In genomic region chr22:21858025-21858764, GRCh38 we compare ENCODE assay signal across 15 cellular contexts. TPM values are rescaled to one million over a fixed set of nuclear protein-coding genes. Genes with fewer than 3 reads are reported as not detected.
A peak's percentile ranks its signal among the peaks of the same experiment; 100 is the strongest.
DNase-seq lines count a peak whose midpoint lies in the region; ATAC-seq, FAIRE-seq and TF ChIP-seq lines count a peak whose summit lies in the region.
"Had no signal": no experiment of that assay in that cellular context is flagged by ENCODE, and none has a peak within 500 bp of the region (broad histone marks: within the 10 kb centered on the region; RNA-seq: fewer than 3 reads in every experiment).

No MANE protein-coding gene starts in this region.

- H3K4me3 ChIP-seq in cardiac muscle cell (no peak overlapping the region), right atrium auricular region (no peak overlapping the region), astrocyte (ENCODE audit: insufficient read depth, low read depth, low read length) (no peak overlapping the region), mucosa of descending colon (no peak overlapping the region), upper lobe of right lung (no peak overlapping the region), dorsolateral prefrontal cortex (no peak overlapping the region), tibial artery (no peak overlapping the region)
- H3K4me3 ChIP-seq: SJCRH30 had no signal

- H3K27ac ChIP-seq in cardiac muscle cell, result peak overlapping the region; percentile 45
- H3K27ac ChIP-seq in right atrium auricular region, result peak overlapping the region in 1 of 2 donors; percentile 78
- no peak overlapping the region for H3K27ac ChIP-seq in astrocyte (ENCODE audit: low read depth, low read length)
- no peak overlapping the region for H3K27ac ChIP-seq in upper lobe of right lung
- peak overlapping the region in 5 of 59 donors; percentile 2 to 26 (median 18) for H3K27ac ChIP-seq in dorsolateral prefrontal cortex
- H3K27ac ChIP-seq in tibial artery, result peak overlapping the region in 1 of 2 donors; percentile 16
- H3K27ac ChIP-seq: epithelial cell of prostate, SJCRH30 had no signal

- no peak overlapping the region for H3K27ac Mint-ChIP-seq in astrocyte (ENCODE audit: unreplicated experiment)
- H3K27ac Mint-ChIP-seq: activated naive CD8-positive, alpha-beta T cell treated with anti-CD3 and anti-CD28 coated beads, Interleukin-2, amount 50 U/mL, for 24 hours had no signal

- TF ChIP-seq CTCF in cardiac muscle cell (IDR thresholded peaks at IDR 0.05; ENCODE audit: low read depth, low read length) (no peak), right atrium auricular region (IDR thresholded peaks at IDR 0.05) (no peak), astrocyte (IDR thresholded peaks at IDR 0.05; ENCODE audit: insufficient read depth, low read depth, low read length) (no peak), mucosa of descending colon (IDR thresholded peaks at IDR 0.05) (no peak), upper lobe of right lung (IDR thresholded peaks at IDR 0.05) (no peak), dorsolateral prefrontal cortex (IDR thresholded peaks at IDR 0.05 in 54 of 56, conservative IDR thresholded peaks at IDR 0.05 in 2 of 56; ENCODE audit: low read depth in 1 of 56, partially characterized antibody in 56 of 56) (no peak), tibial artery (IDR thresholded peaks at IDR 0.05) (no peak)

- no peak for DNase-seq in cardiac muscle cell (ENCODE audit: low read depth in 1 of 2, low spot score in 1 of 2)
- DNase-seq in right atrium auricular region (ENCODE audit: low spot score), result no peak
- no peak for DNase-seq in astrocyte (ENCODE audit: low read depth)
- DNase-seq in mucosa of descending colon, result no peak
- no peak for DNase-seq in upper lobe of right lung
- no peak for DNase-seq in dorsolateral prefrontal cortex
- no peak for DNase-seq in tibial artery
- no peak for DNase-seq in NCI-H2081 treated with DMSO at 0.1 percent for 48 hours (lab: John Stamatoyannopoulos, UW)
- DNase-seq: activated CD4-positive, alpha-beta T cell treated with anti-CD3 and anti-CD28 coated beads for 1 hour; activated naive CD8-positive, alpha-beta T cell treated with anti-CD3 and anti-CD28 coated beads, Interleukin-2, amount 50 U/mL, for 24 hours; HCEC 1CT; NCI-H524; posterior cingulate gyrus; SJCRH30 had no signal

- FAIRE-seq in astrocyte (lab: Jason Lieb, UNC), result no peak

- H3K4me3 Mint-ChIP-seq in astrocyte (ENCODE audit: unreplicated experiment), result peak overlapping the region; percentile 36
- H3K4me3 Mint-ChIP-seq: activated naive CD8-positive, alpha-beta T cell treated with anti-CD3 and anti-CD28 coated beads, Interleukin-2, amount 50 U/mL, for 24 hours had no signal

- H3K4me1 Mint-ChIP-seq in astrocyte (ENCODE audit: low read depth, unreplicated experiment), result peaks cover 59% of the 10 kb centered on the region

- H3K27me3 Mint-ChIP-seq in astrocyte (ENCODE audit: low read depth, unreplicated experiment), result no peaks in the 10 kb centered on the region
- H3K27me3 Mint-ChIP-seq: activated naive CD8-positive, alpha-beta T cell treated with anti-CD3 and anti-CD28 coated beads, Interleukin-2, amount 50 U/mL, for 24 hours had no signal

- peaks cover 99% of the 10 kb centered on the region for H4K20me1 ChIP-seq in astrocyte (ENCODE audit: insufficient read depth, low read length)

- no peak overlapping the region for H3K4me2 ChIP-seq in astrocyte (ENCODE audit: low read length)

- peaks cover 100% of the 10 kb centered on the region for H3K79me2 ChIP-seq in astrocyte (ENCODE audit: insufficient read depth, low read length)

- ATAC-seq in mucosa of descending colon (peak; percentile 90), upper lobe of right lung (peak; percentile 66)

- no peak overlapping the region for H2AFZ ChIP-seq in astrocyte (ENCODE audit: low read depth, low read length)

- H3K27me3 ChIP-seq in cardiac muscle cell (no peaks in the 10 kb centered on the region), right atrium auricular region (no peaks in the 10 kb centered on the region), astrocyte (ENCODE audit: insufficient read depth, low read length) (no peaks in the 10 kb centered on the region), upper lobe of right lung (no peaks in the 10 kb centered on the region), dorsolateral prefrontal cortex (no peaks in the 10 kb centered on the region), tibial artery (no peaks in the 10 kb centered on the region)
- H3K27me3 ChIP-seq: SJCRH30 had no signal

- H3K4me1 ChIP-seq in cardiac muscle cell (ENCODE audit: low read depth) (peaks cover 39% of the 10 kb centered on the region), right atrium auricular region (peaks cover 0 to 96% of the 10 kb centered on the region in 2 donors), astrocyte (ENCODE audit: insufficient read depth, low read length) (no peaks in the 10 kb centered on the region), mucosa of descending colon (ENCODE audit: low read depth) (peaks cover 30% of the 10 kb centered on the region), upper lobe of right lung (peaks cover 75% of the 10 kb centered on the region), tibial artery (peaks cover 0 to 91% (median 40%) of the 10 kb centered on the region in 4 donors)
- H3K4me1 ChIP-seq: SJCRH30 had no signal

- no peaks in the 10 kb centered on the region for H3K9me3 Mint-ChIP-seq in astrocyte (ENCODE audit: unreplicated experiment)
- H3K9me3 Mint-ChIP-seq: activated naive CD8-positive, alpha-beta T cell treated with anti-CD3 and anti-CD28 coated beads, Interleukin-2, amount 50 U/mL, for 24 hours had no signal

- intact Hi-C loops in mucosa of descending colon (cut with DNase I, micrococcal nuclease) (no loop called here), upper lobe of right lung (cut with DNase I) (no loop called here), dorsolateral prefrontal cortex (cut with DNase I) (no loop called here), tibial artery (cut with DNase I; ENCODE audit: low total_unique reads) (no loop called here)

- H3K9me3 ChIP-seq in cardiac muscle cell (ENCODE audit: low read depth) (no peaks in the 10 kb centered on the region), right atrium auricular region (no peaks in the 10 kb centered on the region), astrocyte (ENCODE audit: insufficient read depth, low read depth, low read length) (no peaks in the 10 kb centered on the region), mucosa of descending colon (no peaks in the 10 kb centered on the region), upper lobe of right lung (no peaks in the 10 kb centered on the region), tibial artery (no peaks in the 10 kb centered on the region)
- H3K9me3 ChIP-seq: SJCRH30 had no signal

- H3K36me3 ChIP-seq in cardiac muscle cell (no peaks in the 10 kb centered on the region), right atrium auricular region (no peaks in the 10 kb centered on the region), astrocyte (ENCODE audit: insufficient read depth, low read length) (no peaks in the 10 kb centered on the region), mucosa of descending colon (ENCODE audit: low read depth) (no peaks in the 10 kb centered on the region), upper lobe of right lung (no peaks in the 10 kb centered on the region), tibial artery (no peaks in the 10 kb centered on the region)
- H3K36me3 ChIP-seq: SJCRH30 had no signal

- H3K36me3 Mint-ChIP-seq in astrocyte (ENCODE audit: low read depth, unreplicated experiment), result no peaks in the 10 kb centered on the region

- H3K9ac ChIP-seq in astrocyte (ENCODE audit: low read length), result no peak overlapping the region

RNA-seq across cellular contexts. Expression of gene MAPK1, which starts 9.2 kb away (rescaled TPM):
- total RNA-seq in cardiac muscle cell (32.7 and 73.2 TPM in 2 replicates), right atrium auricular region (10 to 100 TPM; 39.7 to 42.6 TPM), astrocyte (138 and 148 TPM in 2 replicates), mucosa of descending colon (100 to 1,000 TPM; 126 to 131 (median 127) TPM), upper lobe of right lung (134 TPM), dorsolateral prefrontal cortex (100 to 1,000 TPM; 207 to 492 (median 330) TPM)
- polyA plus RNA-seq in cardiac muscle cell, result 72.1 and 92.5 TPM in 2 replicates
